Comparison of ENCODE assay signal across 9 cellular contexts in the genomic region with DNA sequence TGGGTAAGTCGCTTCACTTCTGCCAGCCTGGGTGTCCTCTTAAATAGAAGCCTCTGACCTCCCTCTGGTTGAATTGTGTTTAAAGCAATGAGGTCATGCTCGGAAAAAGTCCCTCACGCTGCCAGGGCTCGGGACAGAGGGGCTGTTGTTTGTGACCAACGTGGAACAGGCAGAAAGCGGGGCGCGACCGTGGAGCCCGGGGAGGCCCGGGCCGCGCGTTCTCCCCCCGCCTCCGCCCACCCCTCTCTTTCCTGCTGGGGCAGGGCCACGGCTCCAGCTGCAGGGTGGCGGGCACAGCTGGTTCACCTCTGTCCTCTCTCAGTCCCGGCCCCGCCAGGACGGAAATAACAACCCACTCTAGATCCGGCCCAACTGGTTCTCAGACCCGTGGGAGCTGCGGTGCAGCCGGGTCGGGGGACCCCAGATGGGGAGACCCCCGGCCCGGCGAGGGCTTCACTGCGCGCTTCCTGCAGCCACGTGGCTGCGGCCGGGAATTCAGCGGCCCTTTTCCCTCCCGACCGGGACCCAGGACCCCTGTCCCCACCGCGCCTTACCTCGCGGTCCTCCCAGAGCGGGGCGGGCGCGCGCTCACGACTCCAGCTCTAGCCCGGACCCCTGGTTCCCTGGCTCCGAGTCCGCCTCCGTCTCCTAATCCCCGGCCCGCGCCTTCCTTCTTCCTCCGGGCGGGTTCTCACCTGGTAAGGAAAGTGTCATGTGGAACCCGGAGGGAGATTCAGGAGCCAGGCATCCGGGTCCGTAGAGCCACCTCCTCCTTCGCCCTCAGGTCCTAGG. TPM values are rescaled to one million over a fixed set of nuclear protein-coding genes. Genes with fewer than 3 reads are reported as not detected.
A peak's percentile ranks its signal among the peaks of the same experiment; 100 is the strongest.
DNase-seq lines count a peak whose midpoint lies in the region; ATAC-seq, FAIRE-seq and TF ChIP-seq lines count a peak whose summit lies in the region.
"Had no signal": no experiment of that assay in that cellular context is flagged by ENCODE, and none has a peak within 500 bp of the region (broad histone marks: within the 10 kb centered on the region; RNA-seq: fewer than 3 reads in every experiment).

No MANE protein-coding gene starts in this region.

- H3K27ac Mint-ChIP-seq in HFFc6: peak overlapping the region; percentile 61; the same call in 1 of the 2 replicates
- no peak overlapping the region for H3K27ac Mint-ChIP-seq in stimulated activated memory B cell treated with anti-CD40 and anti-IgM and Interleukin-4, amounts not matched to agents 10 μg/mL and 1 μg/mL and 100 μg/mL, for 72 hours

- H3K27me3 ChIP-seq in mammary epithelial cell (ENCODE audit: insufficient read depth, low read length): no peaks in the 10 kb centered on the region
- no peaks in the 10 kb centered on the region for H3K27me3 ChIP-seq in keratinocyte (ENCODE audit: control insufficient read depth, extremely low read depth, insufficient read depth, low read length)

- no TSS peak for BruUV-seq in mammary epithelial cell (replicated peaks; lab: Mats Ljungman, UMichigan)

- peak overlapping the region; percentile 29 for H3K9ac ChIP-seq in mammary epithelial cell (ENCODE audit: insufficient read depth, low read length)
- peak overlapping the region; percentile 80 for H3K9ac ChIP-seq in keratinocyte (ENCODE audit: control insufficient read depth, extremely low read depth, insufficient read depth, low read length)

- intact Hi-C loops in mammary epithelial cell (cut with micrococcal nuclease): no loop called here

- H3K4me1 ChIP-seq in mammary epithelial cell (ENCODE audit: insufficient read depth, low read length) (peaks cover 28% of the 10 kb centered on the region), keratinocyte (ENCODE audit: control insufficient read depth, extremely low read depth, insufficient read depth, low read length) (peaks cover 28% of the 10 kb centered on the region)

- peak overlapping the region; percentile 83 for H3K4me3 Mint-ChIP-seq in HFFc6
- peak overlapping the region; percentile 36 for H3K4me3 Mint-ChIP-seq in stimulated activated memory B cell treated with anti-CD40 and anti-IgM and Interleukin-4, amounts not matched to agents 10 μg/mL and 1 μg/mL and 100 μg/mL, for 72 hours

- 4% methylated on average over 14 of the region's 60 CpGs for WGBS in mammary epithelial cell (ENCODE audit: low coverage, missing lambda C conversion rate)

- peaks cover 10% of the 10 kb centered on the region; the same call in 1 of the 2 replicates for H3K36me3 Mint-ChIP-seq in HFFc6 (ENCODE audit: low read depth)
- no peaks in the 10 kb centered on the region for H3K36me3 Mint-ChIP-seq in stimulated activated memory B cell treated with anti-CD40 and anti-IgM and Interleukin-4, amounts not matched to agents 10 μg/mL and 1 μg/mL and 100 μg/mL, for 72 hours

- peak; percentile 41 for ATAC-seq in stimulated activated memory B cell treated with anti-CD40 and anti-IgM and Interleukin-4, amounts not matched to agents 10 μg/mL and 1 μg/mL and 100 μg/mL, for 72 hours
- no peak for ATAC-seq in HG03460 (IDR thresholded peaks at IDR 0.05; ENCODE audit: unreplicated experiment)

- H3K9me3 ChIP-seq in mammary epithelial cell (replicated peaks; ENCODE audit: insufficient read depth, low read length) (no peaks in the 10 kb centered on the region), keratinocyte (ENCODE audit: control insufficient read depth, low read depth, low read length) (no peaks in the 10 kb centered on the region)

- H3K27ac ChIP-seq in mammary epithelial cell (ENCODE audit: insufficient read depth, low read depth, low read length) (peak overlapping the region; percentile 7), keratinocyte (ENCODE audit: control insufficient read depth, insufficient read depth, low read length) (peak overlapping the region; percentile 68)

- no peaks in the 10 kb centered on the region for H3K9me1 ChIP-seq in keratinocyte (ENCODE audit: control insufficient read depth, extremely low read depth, insufficient read depth, low read length)

- H3K4me2 ChIP-seq in mammary epithelial cell (ENCODE audit: insufficient read depth, low read depth, low read length) (peak overlapping the region; percentile 97), keratinocyte (ENCODE audit: control insufficient read depth, extremely low read depth, insufficient read depth, low read depth, low read length) (peak overlapping the region; percentile 91)

- H3K79me2 ChIP-seq in mammary epithelial cell (ENCODE audit: insufficient read depth, low read length): no peaks in the 10 kb centered on the region
- peaks cover 9% of the 10 kb centered on the region for H3K79me2 ChIP-seq in keratinocyte (ENCODE audit: control insufficient read depth, insufficient read depth, low read length)

- no peak for FAIRE-seq in keratinocyte (lab: Jason Lieb, UNC)

- H3K9me3 Mint-ChIP-seq in HFFc6: no peaks in the 10 kb centered on the region
- H3K9me3 Mint-ChIP-seq in stimulated activated memory B cell treated with anti-CD40 and anti-IgM and Interleukin-4, amounts not matched to agents 10 μg/mL and 1 μg/mL and 100 μg/mL, for 72 hours: no peaks in the 10 kb centered on the region

- dilution Hi-C loops in mammary epithelial cell (cut with HindIII; ENCODE audit: low sequenced_read_pairs) (loop anchor here (25.0 kb wide), 1 partner anchor 1141 kb away; a partner anchor contains a TSS), keratinocyte (cut with MboI; ENCODE audit: extremely low pct_ligation_motif_present, low sequenced_read_pairs) (no loop called here)

- CTCF ChIA-PET in mammary epithelial cell (lab: Charles Lee; ENCODE audit: low non-redundant PET): no interaction called here

- DNase-seq in HFFc6: no peak
- no peak for DNase-seq in mammary epithelial cell
- DNase-seq in keratinocyte (ENCODE audit: low read depth, low spot score): no peak
- no peak for DNase-seq in activated gamma-delta T cell (lab: John Stamatoyannopoulos, UW)
- DNase-seq in GM19238 (ENCODE audit: insufficient read length, low spot score): no peak
- DNase-seq in OCI-M1 (lab: John Stamatoyannopoulos, UW): no peak

- no peaks in the 10 kb centered on the region for H3K36me3 ChIP-seq in mammary epithelial cell (ENCODE audit: insufficient read depth, low read length)
- H3K36me3 ChIP-seq in keratinocyte (ENCODE audit: control insufficient read depth in 2 of 2, extremely low read depth in 1 of 2, insufficient read depth in 2 of 2, low read length in 2 of 2): no peaks in the 10 kb centered on the region

- TF ChIP-seq CTCF in HFFc6 (IDR thresholded peaks at IDR 0.05) (no peak), mammary epithelial cell (conservative IDR thresholded peaks at IDR 0.05 in 1 of 2, IDR thresholded peaks at IDR 0.05 in 1 of 2; ENCODE audit: extremely low read depth in 1 of 2, insufficient read depth in 1 of 2, low read depth in 1 of 2, low read length in 2 of 2) (no peak), keratinocyte (optimal IDR thresholded peaks at IDR 0.05 in 1 of 3, IDR thresholded peaks at IDR 0.05 in 1 of 3, conservative IDR thresholded peaks at IDR 0.05 in 1 of 3; ENCODE audit: extremely low read depth in 1 of 3, insufficient read depth in 2 of 3, low read length in 3 of 3) (no peak)

- H2AFZ ChIP-seq in mammary epithelial cell (ENCODE audit: low read depth, low read length): peak overlapping the region; percentile 89
- peak overlapping the region; percentile 58 for H2AFZ ChIP-seq in keratinocyte (ENCODE audit: control insufficient read depth, low read length)

- H4K20me1 ChIP-seq in mammary epithelial cell (ENCODE audit: insufficient read depth, low read length) (no peaks in the 10 kb centered on the region), keratinocyte (ENCODE audit: control insufficient read depth, extremely low read depth, insufficient read depth, low read length) (no peaks in the 10 kb centered on the region)

- in situ Hi-C loops in mammary epithelial cell (cut with MboI; ENCODE audit: low sequenced_read_pairs in 2 of 2): loop anchor here in 1 of 2 donors (25.0 kb wide), 2 partner anchors 591 to 1191 kb away; a partner anchor contains a TSS

- H3K4me1 Mint-ChIP-seq in HFFc6 (ENCODE audit: low read depth): peaks cover 29% of the 10 kb centered on the region
- peaks cover 11% of the 10 kb centered on the region for H3K4me1 Mint-ChIP-seq in stimulated activated memory B cell treated with anti-CD40 and anti-IgM and Interleukin-4, amounts not matched to agents 10 μg/mL and 1 μg/mL and 100 μg/mL, for 72 hours

- H3K4me3 ChIP-seq in mammary epithelial cell (replicated peaks in 1 of 3; ENCODE audit: insufficient read depth in 1 of 3, low read depth in 2 of 3, low read length in 3 of 3) (peak overlapping the region; percentile 54 to 61 (median 60)), keratinocyte (ENCODE audit: control insufficient read depth in 2 of 3, extremely low read depth in 1 of 3, insufficient read depth in 2 of 3, low read depth in 1 of 3, low read length in 3 of 3) (peak overlapping the region; percentile 60 to 70 (median 70))

- H3K27me3 Mint-ChIP-seq in HFFc6 (ENCODE audit: insufficient read depth): no peaks in the 10 kb centered on the region
- H3K27me3 Mint-ChIP-seq in stimulated activated memory B cell treated with anti-CD40 and anti-IgM and Interleukin-4, amounts not matched to agents 10 μg/mL and 1 μg/mL and 100 μg/mL, for 72 hours: peaks cover 63% of the 10 kb centered on the region

RNA-seq across cellular contexts. Expression of a gene that starts 1.9 kb away (rescaled TPM):
- 10 to 100 TPM; 45.9 to 70.5 (median 56.9) TPM for total RNA-seq in HFFc6 (2021; fragmentation: NEBNext Ultra II Directional; extraction: Animal tissue kit (Norgen Biotek cat#: 25700))
- 10 to 100 TPM in 1 of 2 donors, 1 to 10 TPM in 1; 5.5 to 30.0 TPM for total RNA-seq in mammary epithelial cell
- 8.8 TPM for polyA plus RNA-seq in mammary epithelial cell
- polyA minus RNA-seq in mammary epithelial cell: not detected
- polyA plus RNA-seq in keratinocyte: 8.6 to 16.4 TPM (median 9.4 TPM) in 3 replicates
- polyA plus RNA-seq in keratinocyte (2011; ENCODE audit: low read depth): 4.4 TPM
- polyA plus RNA-seq in keratinocyte (2011; cell fraction: cytosol; rRNA removed): 4.9 and 31.9 TPM in 2 replicates
- polyA plus RNA-seq in keratinocyte (2011; cell fraction: nucleus; rRNA removed): 4.2 and 13.3 TPM in 2 replicates
- polyA plus RNA-seq in keratinocyte (2012; ENCODE audit: low replicate concordance): 19.2 and 29.7 TPM in 2 replicates
- 0.67 to 1.7 TPM (median 1.2 TPM) in 3 replicates for polyA minus RNA-seq in keratinocyte
- polyA minus RNA-seq in keratinocyte (2011; cell fraction: cytosol; rRNA and poly(A)+ RNA removed): 34.3 TPM
- polyA minus RNA-seq in keratinocyte (2011; cell fraction: nucleus; rRNA and poly(A)+ RNA removed): 3.3 and 3.6 TPM in 2 replicates

RNA-seq across cellular contexts. Expression of a gene that starts 7.6 kb away (rescaled TPM):
- total RNA-seq in HFFc6 (2021; fragmentation: NEBNext Ultra II Directional; extraction: Animal tissue kit (Norgen Biotek cat#: 25700)): 1 to 10 TPM; 3.0 to 4.0 (median 3.6) TPM
- 1 to 10 TPM; 6.3 to 7.3 TPM for total RNA-seq in mammary epithelial cell
- polyA plus RNA-seq in mammary epithelial cell (1.9 TPM), keratinocyte (1.3 to 2.2 TPM (median 2.1 TPM) in 3 replicates)
- polyA minus RNA-seq in mammary epithelial cell (1.3 TPM), keratinocyte (1.2 to 3.3 TPM (median 2.0 TPM) in 3 replicates)
- polyA plus RNA-seq in keratinocyte (2011; ENCODE audit: low read depth): 0.41 TPM
- 1.2 and 2.8 TPM in 2 replicates for polyA plus RNA-seq in keratinocyte (2011; cell fraction: cytosol; rRNA removed)
- polyA plus RNA-seq in keratinocyte (2011; cell fraction: nucleus; rRNA removed): 1.9 and 3.5 TPM in 2 replicates
- polyA plus RNA-seq in keratinocyte (2012; ENCODE audit: low replicate concordance): 2.4 and 5.8 TPM in 2 replicates
- 8.1 TPM for polyA minus RNA-seq in keratinocyte (2011; cell fraction: cytosol; rRNA and poly(A)+ RNA removed)
- 3.3 and 4.0 TPM in 2 replicates for polyA minus RNA-seq in keratinocyte (2011; cell fraction: nucleus; rRNA and poly(A)+ RNA removed)

RNA-seq across cellular contexts. Expression of a gene that starts 22.2 kb away (rescaled TPM):
- 10 to 100 TPM; 70.7 to 76.5 (median 74.0) TPM for total RNA-seq in HFFc6 (2021; fragmentation: NEBNext Ultra II Directional; extraction: Animal tissue kit (Norgen Biotek cat#: 25700))
- total RNA-seq in mammary epithelial cell: 100 to 1,000 TPM in 1 of 2 donors, 10 to 100 TPM in 1; 68.3 to 212 TPM
- polyA plus RNA-seq in mammary epithelial cell: 43.2 TPM
- 119 TPM for polyA minus RNA-seq in mammary epithelial cell
- polyA plus RNA-seq in keratinocyte: 29.4 to 75.6 TPM (median 33.4 TPM) in 3 replicates
- polyA plus RNA-seq in keratinocyte (2011; ENCODE audit: low read depth): 32.7 TPM
- polyA plus RNA-seq in keratinocyte (2011; cell fraction: cytosol; rRNA removed): 4.1 and 6.2 TPM in 2 replicates
- polyA plus RNA-seq in keratinocyte (2011; cell fraction: nucleus; rRNA removed): 793 and 1,107 TPM in 2 replicates
- 45.7 and 76.8 TPM in 2 replicates for polyA plus RNA-seq in keratinocyte (2012; ENCODE audit: low replicate concordance)
- 61.8 to 117 TPM (median 66.2 TPM) in 3 replicates for polyA minus RNA-seq in keratinocyte
- polyA minus RNA-seq in keratinocyte (2011; cell fraction: cytosol; rRNA and poly(A)+ RNA removed): 29.4 TPM
- 115 and 133 TPM in 2 replicates for polyA minus RNA-seq in keratinocyte (2011; cell fraction: nucleus; rRNA and poly(A)+ RNA removed)

RNA-seq across cellular contexts. Expression of a gene that starts 31.4 kb away (rescaled TPM):
- not detected for total RNA-seq in HFFc6 (2021; fragmentation: NEBNext Ultra II Directional; extraction: Animal tissue kit (Norgen Biotek cat#: 25700))
- total RNA-seq in mammary epithelial cell: not detected
- polyA plus RNA-seq in mammary epithelial cell: not detected
- polyA minus RNA-seq in mammary epithelial cell: not detected
- not detected in 3 replicates for polyA plus RNA-seq in keratinocyte
- polyA plus RNA-seq in keratinocyte (2011; ENCODE audit: low read depth): not detected
- not detected in 2 replicates for polyA plus RNA-seq in keratinocyte (2011; cell fraction: cytosol; rRNA removed)
- polyA plus RNA-seq in keratinocyte (2011; cell fraction: nucleus; rRNA removed): not detected in 2 replicates
- not detected in 2 replicates for polyA plus RNA-seq in keratinocyte (2012; ENCODE audit: low replicate concordance)
- not detected in 3 replicates for polyA minus RNA-seq in keratinocyte
- not detected for polyA minus RNA-seq in keratinocyte (2011; cell fraction: cytosol; rRNA and poly(A)+ RNA removed)
- polyA minus RNA-seq in keratinocyte (2011; cell fraction: nucleus; rRNA and poly(A)+ RNA removed): not detected in 2 replicates
- total RNA-seq: HT1080 had no signal

RNA-seq across cellular contexts. Expression of a gene that starts 55.9 kb away (rescaled TPM):
- total RNA-seq in HFFc6 (2021; fragmentation: NEBNext Ultra II Directional; extraction: Animal tissue kit (Norgen Biotek cat#: 25700)): under 1 TPM in 1 of 6 experiments, not detected in 5; 0.45 TPM
- under 1 TPM in 1 of 2 donors, not detected in 1; under 0.01 TPM for total RNA-seq in mammary epithelial cell
- not detected for polyA plus RNA-seq in mammary epithelial cell
- not detected for polyA minus RNA-seq in mammary epithelial cell
- polyA plus RNA-seq in keratinocyte: 0.05 to 0.13 TPM in 2 of 3 replicates, not detected in the other
- 0.96 TPM for polyA plus RNA-seq in keratinocyte (2011; ENCODE audit: low read depth)
- 0.14 TPM in 1 of 2 replicates, not detected in the other for polyA plus RNA-seq in keratinocyte (2011; cell fraction: cytosol; rRNA removed)
- polyA plus RNA-seq in keratinocyte (2011; cell fraction: nucleus; rRNA removed): not detected in 2 replicates
- polyA plus RNA-seq in keratinocyte (2012; ENCODE audit: low replicate concordance): 0.07 and 0.73 TPM in 2 replicates
- polyA minus RNA-seq in keratinocyte: not detected in 3 replicates
- polyA minus RNA-seq in keratinocyte (2011; cell fraction: cytosol; rRNA and poly(A)+ RNA removed): not detected
- polyA minus RNA-seq in keratinocyte (2011; cell fraction: nucleus; rRNA and poly(A)+ RNA removed): not detected in 2 replicates
- total RNA-seq: HT1080 had no signal
